In the genomic region with DNA sequence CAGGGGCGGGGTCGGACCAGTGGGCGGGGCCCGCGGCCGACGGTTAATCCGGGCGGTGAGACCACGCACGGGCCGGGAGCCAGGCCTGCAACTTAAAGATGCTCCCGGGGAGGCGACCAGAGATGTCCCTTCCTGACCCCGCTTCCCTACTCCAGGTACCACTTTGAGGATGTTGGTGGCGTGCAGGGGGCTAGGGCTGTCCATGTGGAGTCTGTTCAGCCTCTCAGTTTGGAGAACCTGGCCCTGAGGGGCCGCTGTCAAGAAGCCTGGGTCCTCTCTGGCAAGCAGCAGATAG, we compare ENCODE assay signal across 8 cellular contexts. TPM values are rescaled to one million over a fixed set of nuclear protein-coding genes. Genes with fewer than 3 reads are reported as not detected.
DNase-seq lines count a peak whose midpoint lies in the region; ATAC-seq and TF ChIP-seq lines count a peak whose summit lies in the region.

No MANE protein-coding gene starts in this region.

- H4K20me1 ChIP-seq in OCI-LY3 (ENCODE audit: insufficient read depth, low read length): no peaks in the 10 kb centered on the region

- no peak for ATAC-seq in natural killer cell

- DNase-seq in NCI-H2227 (lab: John Stamatoyannopoulos, UW; ENCODE audit: unreplicated experiment): peak; percentile 58
- DNase-seq in NCI-H2227 treated with DMSO at 0.1 percent for 48 hours (lab: John Stamatoyannopoulos, UW): no peak
- peak in 2 of 10 donors; percentile 63 to 81 for DNase-seq in dorsolateral prefrontal cortex
- DNase-seq in natural killer cell: no peak
- DNase-seq in dermis blood vessel endothelial cell: no peak
- DNase-seq in NCI-H1436 treated with DMSO at 0.1 percent for 48 hours (lab: John Stamatoyannopoulos, UW): no peak
- DNase-seq in glomerular visceral epithelial cell (ENCODE audit: extremely low spot score): no peak

- H3K9ac ChIP-seq in OCI-LY3 (ENCODE audit: low read length): peak overlapping the region; percentile 95

- no peak for TF ChIP-seq CTCF in OCI-LY3 (IDR thresholded peaks at IDR 0.05; ENCODE audit: low read depth, low read length)
- TF ChIP-seq CTCF in dorsolateral prefrontal cortex (IDR thresholded peaks at IDR 0.05 in 54 of 56, conservative IDR thresholded peaks at IDR 0.05 in 2 of 56; ENCODE audit: low read depth in 1 of 56, partially characterized antibody in 56 of 56): no peak
- TF ChIP-seq CTCF in natural killer cell (IDR thresholded peaks at IDR 0.05): no peak

- H3K36me3 ChIP-seq in OCI-LY3 (replicated peaks; ENCODE audit: low read depth, low read length): no peaks in the 10 kb centered on the region

- H2AFZ ChIP-seq in OCI-LY3 (ENCODE audit: low read depth, low read length): peak overlapping the region; percentile 95

- H3K4me1 Mint-ChIP-seq in natural killer cell: peaks cover 20 to 46% of the 10 kb centered on the region in 2 donors

- peaks cover 8% of the 10 kb centered on the region; the same call in 1 of the 2 replicates for H3K79me2 ChIP-seq in OCI-LY3 (ENCODE audit: low read length)

- H3K36me3 Mint-ChIP-seq in natural killer cell: no peaks in the 10 kb centered on the region

- peak overlapping the region; percentile 99 for H3K4me2 ChIP-seq in OCI-LY3 (ENCODE audit: low read length)

- H3K4me1 ChIP-seq in OCI-LY3 (ENCODE audit: low read length): peaks cover 18% of the 10 kb centered on the region

- intact Hi-C loops in dorsolateral prefrontal cortex (cut with DNase I): loop anchor here (5.0 kb wide), 2 partner anchors 42 to 88 kb away; a partner anchor contains a TSS
- intact Hi-C loops in natural killer cell (cut with micrococcal nuclease): loop anchor here (2.0 kb wide), 1 partner anchor 40 kb away; a partner anchor contains a TSS

- no peaks in the 10 kb centered on the region for H3K27me3 Mint-ChIP-seq in natural killer cell (ENCODE audit: low read depth in 2 of 2)

- peak overlapping the region; percentile 95 to 97 for H3K27ac Mint-ChIP-seq in natural killer cell

- H3K4me3 ChIP-seq in OCI-LY3 (ENCODE audit: low read length) (peak overlapping the region; percentile 99), dorsolateral prefrontal cortex (peak overlapping the region; percentile 60 to 100 (median 91))

- H3K9me3 ChIP-seq in OCI-LY3 (ENCODE audit: insufficient read depth, low read length): no peaks in the 10 kb centered on the region

- H3K27me3 ChIP-seq in OCI-LY3 (ENCODE audit: low read depth, low read length): no peaks in the 10 kb centered on the region
- no peaks in the 10 kb centered on the region for H3K27me3 ChIP-seq in dorsolateral prefrontal cortex

- no peaks in the 10 kb centered on the region for H3K9me3 Mint-ChIP-seq in natural killer cell

- peak overlapping the region; percentile 73; the same call in 1 of the 2 replicates for H3K27ac ChIP-seq in OCI-LY3 (ENCODE audit: low read length)
- peak overlapping the region; percentile 62 to 98 (median 90) for H3K27ac ChIP-seq in dorsolateral prefrontal cortex

- peak overlapping the region; percentile 96 for H3K4me3 Mint-ChIP-seq in natural killer cell

RNA-seq across cellular contexts. Expression of a gene that starts 0.6 kb away (rescaled TPM):
- total RNA-seq in dorsolateral prefrontal cortex: 10 to 100 TPM; 15.3 to 31.6 (median 22.9) TPM
- total RNA-seq in natural killer cell: 10 to 100 TPM; 34.4 to 51.5 (median 44.6) TPM
- total RNA-seq in dermis blood vessel endothelial cell: 9.5 and 13.4 TPM in 2 replicates

RNA-seq across cellular contexts. Expression of a gene that starts 6.2 kb away (rescaled TPM):
- 10 to 100 TPM in 2 of 120 experiments, 1 to 10 TPM in 118; 1.1 to 10.8 (median 4.2) TPM for total RNA-seq in dorsolateral prefrontal cortex
- total RNA-seq in natural killer cell: 10 to 100 TPM; 10.7 to 17.5 (median 16.8) TPM
- total RNA-seq in dermis blood vessel endothelial cell: 0.51 and 0.84 TPM in 2 replicates

RNA-seq across cellular contexts. Expression of a gene that starts 21.0 kb away (rescaled TPM):
- 10 to 100 TPM in 1 of 120 experiments, 1 to 10 TPM in 119; 1.0 to 11.2 (median 3.2) TPM for total RNA-seq in dorsolateral prefrontal cortex
- not detected for total RNA-seq in natural killer cell
- 24.7 and 30.6 TPM in 2 replicates for total RNA-seq in dermis blood vessel endothelial cell

RNA-seq across cellular contexts. Expression of a gene that starts 40.0 kb away (rescaled TPM):
- 10 to 100 TPM; 20.3 to 49.9 (median 35.2) TPM for total RNA-seq in dorsolateral prefrontal cortex
- total RNA-seq in natural killer cell: 10 to 100 TPM; 23.6 to 30.0 (median 24.0) TPM
- total RNA-seq in dermis blood vessel endothelial cell: 21.8 and 42.3 TPM in 2 replicates

RNA-seq across cellular contexts. Expression of a gene that starts 41.2 kb away (rescaled TPM):
- 10 to 100 TPM; 33.8 to 92.7 (median 64.4) TPM for total RNA-seq in dorsolateral prefrontal cortex
- 100 to 1,000 TPM; 192 to 251 (median 237) TPM for total RNA-seq in natural killer cell
- total RNA-seq in dermis blood vessel endothelial cell: 8.2 and 9.0 TPM in 2 replicates
